Comparison of ENCODE assay signal across 1 cellular context in genomic region chr1:199336745-199337640, GRCh38.
TF ChIP-seq lines count a peak whose summit lies in the region.

No MANE protein-coding gene starts in this region.

TF ChIP-seq in WTC11, 78 proteins besides CTCF, POLR2A, EP300 and RAD21 (continued from another document):
- no peak for TF ChIP-seq ATF2 (CRISPR knock-in tag; IDR thresholded peaks at IDR 0.05; ENCODE audit: borderline replicate concordance, low read depth)
- TF ChIP-seq RORB (CRISPR knock-in tag; IDR thresholded peaks at IDR 0.05): no peak
- no peak for TF ChIP-seq GTF2I (CRISPR knock-in tag; conservative IDR thresholded peaks at IDR 0.05)
- TF ChIP-seq E2F4 (CRISPR knock-in tag; IDR thresholded peaks at IDR 0.05; ENCODE audit: borderline replicate concordance, low read depth): no peak
